ENCODE assay signal across 9 cellular contexts in the genomic region with DNA sequence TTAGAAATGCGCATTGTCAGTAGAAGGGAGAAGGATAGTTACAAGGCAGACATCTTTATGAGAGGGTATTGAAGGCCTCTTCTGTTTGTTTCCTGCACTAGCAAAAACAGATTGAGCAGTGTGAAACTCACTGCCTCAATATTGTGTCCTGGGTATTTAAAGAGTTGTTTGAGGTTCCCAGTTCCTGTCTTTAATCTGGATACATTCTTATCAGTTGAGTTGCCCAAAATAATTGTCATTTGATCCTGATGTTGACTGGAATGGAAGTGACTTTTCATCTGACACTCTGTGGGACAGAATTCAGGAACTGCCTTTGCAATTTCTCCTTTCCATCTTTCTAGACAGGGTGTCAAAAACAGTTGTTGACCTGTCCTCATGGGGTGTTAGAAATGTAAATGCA. TPM values are rescaled to one million over a fixed set of nuclear protein-coding genes. Genes with fewer than 3 reads are reported as not detected.
DNase-seq lines count a peak whose midpoint lies in the region; ATAC-seq and TF ChIP-seq lines count a peak whose summit lies in the region.
"Had no signal": no experiment of that assay in that cellular context is flagged by ENCODE, and none has a peak within 500 bp of the region (broad histone marks: within the 10 kb centered on the region; RNA-seq: fewer than 3 reads in every experiment).

No MANE protein-coding gene starts in this region.

- H3K36me3 ChIP-seq in BLaER1 treated with 17β-estradiol and CSF1 and Interleukin-3, amounts not matched to agents 10 nM and 100 nM = peaks cover 0 to 50% (median 0%) of the 10 kb centered on the region in 11 experiments; a peak in 8 of 22 replicates
- H3K36me3 ChIP-seq in duodenal mucosa (ENCODE audit: control insufficient read depth in 1 of 2, insufficient read depth in 2 of 2, low read length in 2 of 2) = peaks cover 0 to 11% of the 10 kb centered on the region in 2 donors
- H3K36me3 ChIP-seq in osteoblast (ENCODE audit: insufficient read depth, low read length) = peaks cover 23% of the 10 kb centered on the region

- peak overlapping the region; percentile 70 to 96 (median 91) for H3K4me2 ChIP-seq in BLaER1 treated with 17β-estradiol and CSF1 and Interleukin-3, amounts not matched to agents 10 nM and 100 nM
- peak overlapping the region; percentile 98 for H3K4me2 ChIP-seq in osteoblast (ENCODE audit: insufficient read depth, low read length)

- peaks cover 0 to 65% (median 0%) of the 10 kb centered on the region in 11 experiments; a peak in 9 of 22 replicates for H4K20me1 ChIP-seq in BLaER1 treated with 17β-estradiol and CSF1 and Interleukin-3, amounts not matched to agents 10 nM and 100 nM
- peaks cover 26% of the 10 kb centered on the region for H4K20me1 ChIP-seq in osteoblast (ENCODE audit: insufficient read depth, low read length)

- H3K27ac ChIP-seq in BLaER1 treated with 17β-estradiol and CSF1 and Interleukin-3, amounts not matched to agents 10 nM and 100 nM = peak overlapping the region in 10 of 11 experiments; percentile 2 to 98 (median 20); a peak in 11 of 22 replicates
- H3K27ac ChIP-seq in duodenal mucosa (ENCODE audit: low read depth, low read length) (no peak overlapping the region), osteoblast (ENCODE audit: low read depth, low read length) (peak overlapping the region; percentile 91)

- H3K9ac ChIP-seq in BLaER1 treated with 17β-estradiol and CSF1 and Interleukin-3, amounts not matched to agents 10 nM and 100 nM = peak overlapping the region in 4 of 11 experiments; percentile 84 to 94 (median 90); a peak in 8 of 22 replicates
- peak overlapping the region; percentile 34 to 98 for H3K9ac ChIP-seq in duodenal mucosa (ENCODE audit: low read depth in 1 of 2, low read length in 2 of 2)

- TF ChIP-seq CTCF in osteoblast (IDR thresholded peaks at IDR 0.05; ENCODE audit: extremely low read depth, low read depth, low read length) = no peak

- peak overlapping the region in 6 of 10 experiments; percentile 62 to 99 (median 86); a peak in 12 of 20 replicates for H3K4me3 ChIP-seq in BLaER1 treated with 17β-estradiol and CSF1 and Interleukin-3, amounts not matched to agents 10 nM and 100 nM
- peak overlapping the region; percentile 75 to 94 for H3K4me3 ChIP-seq in duodenal mucosa (ENCODE audit: low read depth in 1 of 2, low read length in 2 of 2)
- peak overlapping the region; percentile 95 for H3K4me3 ChIP-seq in osteoblast (ENCODE audit: insufficient read depth, low read length)

- H3K79me2 ChIP-seq in osteoblast (ENCODE audit: insufficient read depth, low read length) = peaks cover 49% of the 10 kb centered on the region

- DNase-seq in M059J (ENCODE audit: low read depth) = peak; percentile 57
- DNase-seq in osteoblast (ENCODE audit: insufficient read length, low spot score, missing footprints) = peak; percentile 25
- DNase-seq in GM19238 (ENCODE audit: insufficient read length, low spot score) = no peak
- no peak for DNase-seq in AG20443 (ENCODE audit: low spot score)
- DNase-seq: activated CD4-positive, alpha-beta T cell treated with anti-CD3 and anti-CD28 coated beads for 4 hours had no signal

- no peak for ATAC-seq in GM19351 (IDR thresholded peaks at IDR 0.05; ENCODE audit: unreplicated experiment)
- ATAC-seq in GM21390 (IDR thresholded peaks at IDR 0.05; ENCODE audit: unreplicated experiment) = no peak

- H3K27me3 ChIP-seq in BLaER1 treated with 17β-estradiol and CSF1 and Interleukin-3, amounts not matched to agents 10 nM and 100 nM = peaks cover 0 to 22% (median 13%) of the 10 kb centered on the region in 11 experiments; a peak in 17 of 22 replicates
- H3K27me3 ChIP-seq in duodenal mucosa (ENCODE audit: control insufficient read depth in 1 of 2, insufficient read depth in 2 of 2, low read length in 2 of 2) = no peaks in the 10 kb centered on the region
- H3K27me3 ChIP-seq in osteoblast (ENCODE audit: insufficient read depth, low read length) = no peaks in the 10 kb centered on the region

- no peaks in the 10 kb centered on the region for H3K9me3 ChIP-seq in BLaER1 treated with 17β-estradiol and CSF1 and Interleukin-3, amounts not matched to agents 10 nM and 100 nM (replicated peaks in 1 of 11)
- H3K9me3 ChIP-seq in duodenal mucosa (ENCODE audit: control insufficient read depth in 1 of 2, low read length in 2 of 2) (no peaks in the 10 kb centered on the region), osteoblast (ENCODE audit: low read depth, low read length) (no peaks in the 10 kb centered on the region)

- no peak overlapping the region for H2AFZ ChIP-seq in osteoblast (ENCODE audit: low read length)

- H3K4me1 ChIP-seq in BLaER1 treated with 17β-estradiol and CSF1 and Interleukin-3, amounts not matched to agents 10 nM and 100 nM = peaks cover 51 to 74% (median 54%) of the 10 kb centered on the region in 10 experiments
- H3K4me1 ChIP-seq in duodenal mucosa (ENCODE audit: control insufficient read depth in 1 of 2, insufficient read depth in 2 of 2, low read length in 2 of 2) (peaks cover 26 to 39% of the 10 kb centered on the region in 2 donors), osteoblast (ENCODE audit: insufficient read depth, low read length) (peaks cover 34% of the 10 kb centered on the region)

RNA-seq across cellular contexts. Expression of a gene that starts 1.7 kb away (rescaled TPM):
- total RNA-seq in M059J (2014; rRNA removed; shearing (Covaris generic)) = 21.5 and 29.6 TPM in 2 replicates
- 52.5 and 53.9 TPM in 2 replicates for total RNA-seq in osteoblast

RNA-seq across cellular contexts. Expression of a gene that starts 37.3 kb away (rescaled TPM):
- 233 and 412 TPM in 2 replicates for total RNA-seq in M059J (2014; rRNA removed; shearing (Covaris generic))
- 861 and 988 TPM in 2 replicates for total RNA-seq in osteoblast

Comparison
In these comparisons a context has a peak if more than half of its experiments do, and no peak if none do; other contexts are left out.
1. DNase-seq: peak in M059J (single experiment) and osteoblast (single experiment); none in GM19238 (single experiment) and AG20443 (single experiment).
2. Peak in every context shown above with its lines, with median percentiles within 50 percentile points of each other: H3K4me3 ChIP-seq.